In genomic region chr15:69462493-69463181, GRCh38 we compare ENCODE assay signal across 8 cellular contexts. TPM values are rescaled to one million over a fixed set of nuclear protein-coding genes. Genes with fewer than 3 reads are reported as not detected.
DNase-seq lines count a peak whose midpoint lies in the region; ATAC-seq and TF ChIP-seq lines count a peak whose summit lies in the region.

No MANE protein-coding gene starts in this region.

- H2BK20ac ChIP-seq in IMR-90 (ENCODE audit: low read depth, low read length): peak overlapping the region; percentile 11; the same call in 1 of the 2 replicates

- peak overlapping the region; percentile 5 for H2AK9ac ChIP-seq in IMR-90 (replicated peaks; ENCODE audit: low read depth, low read length, poor library complexity)

- peak; percentile 83 for ATAC-seq in GM21515 (IDR thresholded peaks at IDR 0.05; ENCODE audit: unreplicated experiment)
- peak; percentile 95 for ATAC-seq in IMR-90 (ENCODE audit: low read depth)

- peak overlapping the region; percentile 82; the same call in 2 of the 3 replicates for H2BK15ac ChIP-seq in IMR-90 (ENCODE audit: low read depth, low read length)

- TF ChIP-seq CTCF in IMR-90 (conservative IDR thresholded peaks at IDR 0.05; ENCODE audit: low read depth, low read length) (peak; percentile 95), OCI-LY3 (IDR thresholded peaks at IDR 0.05; ENCODE audit: low read depth, low read length) (peak; percentile 74), epithelial cell of esophagus (IDR thresholded peaks at IDR 0.05; ENCODE audit: insufficient read depth, low read depth, low read length, missing control alignments) (peak; percentile 79)

- in situ Hi-C loops in IMR-90 (cut with MboI; ENCODE audit: low sequenced_read_pairs): no loop called here

- dilution Hi-C loops in IMR-90 (cut with HindIII; ENCODE audit: low sequenced_read_pairs, unreplicated experiment): no loop called here

- TF ChIP-seq POLR2A in IMR-90 (IDR thresholded peaks at IDR 0.05; ENCODE audit: low read depth, low read length): peak; percentile 91

- POLR2A ChIA-PET in IMR-90 (lab: Charles Lee; ENCODE audit: unreplicated experiment): interaction anchor here (0.6 to 1.8 kb wide), 4 partner anchors 9 to 389 kb away, joined by 3 to 17 read pairs (median 4); partner anchors contain the start of gene RPLP1

- peak overlapping the region; percentile 75 for H3K56ac ChIP-seq in IMR-90 (ENCODE audit: extremely low read depth, insufficient read depth, low read length)

- H2AK5ac ChIP-seq in IMR-90 (ENCODE audit: low read depth, low read length): peak overlapping the region; percentile 11; the same call in 1 of the 2 replicates

- H2AFZ ChIP-seq in IMR-90 (replicated peaks; ENCODE audit: low read length, poor library complexity) (peak overlapping the region; percentile 88), OCI-LY3 (ENCODE audit: low read depth, low read length) (peak overlapping the region; percentile 95)

- H4K8ac ChIP-seq in IMR-90 (ENCODE audit: low read depth in 2 of 2, low read length in 2 of 2): peak overlapping the region; percentile 86 to 93

- CTCF ChIA-PET in IMR-90 (lab: Yijun Ruan, JAX): interaction anchor here (0.6 to 1.8 kb wide), 12 partner anchors 8 to 1260 kb away, joined by 3 to 11 read pairs (median 4); partner anchors contain the start of gene RPLP1

- peak overlapping the region; percentile 70 for H4K91ac ChIP-seq in IMR-90 (ENCODE audit: insufficient read depth, low read depth, low read length)

- BruUV-seq in IMR-90 (replicated peaks; lab: Mats Ljungman, UMichigan): no TSS peak

- peaks cover 7 to 15% of the 10 kb centered on the region in 2 experiments for H3K79me1 ChIP-seq in IMR-90 (ENCODE audit: low read depth in 1 of 2, low read length in 2 of 2)

- H3K27me3 ChIP-seq in IMR-90 (ENCODE audit: control insufficient read depth, insufficient read depth, low read length): no peaks in the 10 kb centered on the region
- no peaks in the 10 kb centered on the region for H3K27me3 ChIP-seq in OCI-LY3 (ENCODE audit: low read depth, low read length)

- H3K36me3 ChIP-seq in IMR-90 (ENCODE audit: control insufficient read depth, insufficient read depth, low read length): 0 out of 2 replicates have a peak, but pooled peaks cover 1% of the 10 kb centered on the region
- peaks cover 5% of the 10 kb centered on the region for H3K36me3 ChIP-seq in OCI-LY3 (replicated peaks; ENCODE audit: low read depth, low read length)

- DNase-seq in DMS 273 treated with DMSO at 0.1 percent for 48 hours (lab: John Stamatoyannopoulos, UW): peak; percentile 79
- DNase-seq in IMR-90: peak; percentile 99
- DNase-seq in activated T-cell treated with anti-CD3 and anti-CD28 coated beads for 24 hours (ENCODE audit: low read depth): peak; percentile 91
- DNase-seq in epithelial cell of esophagus (ENCODE audit: low read depth): peak; percentile 97
- DNase-seq in middle frontal gyrus (ENCODE audit: extremely low spot score, low spot score): peak; percentile 91
- peak; percentile 86 to 88 for DNase-seq in stimulated activated CD8-positive, alpha-beta memory T cell treated with anti-CD3 and anti-CD28 coated beads, Interleukin-2, amount 100 ng/mL, for 1 hour (ENCODE audit: low read depth in 2 of 2)

- peak overlapping the region; percentile 80 for H3K27ac ChIP-seq in IMR-90 (ENCODE audit: insufficient read depth, low read length)
- peak overlapping the region; percentile 17; the same call in 1 of the 2 replicates for H3K27ac ChIP-seq in OCI-LY3 (ENCODE audit: low read length)

- H3K18ac ChIP-seq in IMR-90 (ENCODE audit: low read depth, low read length): peak overlapping the region; percentile 85

- H4K5ac ChIP-seq in IMR-90 (ENCODE audit: low read depth, low read length): peak overlapping the region; percentile 83

- H3K4me2 ChIP-seq in IMR-90 (ENCODE audit: low read depth, low read length) (peak overlapping the region; percentile 95), OCI-LY3 (ENCODE audit: low read length) (peak overlapping the region; percentile 83)

- peak overlapping the region; percentile 83 for H3K9ac ChIP-seq in IMR-90 (ENCODE audit: low read depth, low read length)
- H3K9ac ChIP-seq in OCI-LY3 (ENCODE audit: low read length): peak overlapping the region; percentile 83

- H3K14ac ChIP-seq in IMR-90 (replicated peaks; ENCODE audit: low read depth, low read length): peak overlapping the region; percentile 91

- peaks cover 10% of the 10 kb centered on the region for H3K4me1 ChIP-seq in IMR-90 (ENCODE audit: control insufficient read depth, insufficient read depth, low read length)
- H3K4me1 ChIP-seq in OCI-LY3 (ENCODE audit: low read length): peaks cover 22% of the 10 kb centered on the region

- peak overlapping the region; percentile 80 for H3K23ac ChIP-seq in IMR-90 (ENCODE audit: low read depth, low read length)

- H3K9me1 ChIP-seq in IMR-90 (ENCODE audit: insufficient read depth, low read length): peaks cover 14% of the 10 kb centered on the region

- intact Hi-C loops in IMR-90 (cut with micrococcal nuclease): no loop called here

- H3K9me3 ChIP-seq in IMR-90 (ENCODE audit: control insufficient read depth, insufficient read depth, low read length) (no peaks in the 10 kb centered on the region), OCI-LY3 (ENCODE audit: insufficient read depth, low read length) (no peaks in the 10 kb centered on the region)

- H2BK5ac ChIP-seq in IMR-90 (ENCODE audit: low read depth, low read length, poor library complexity, severe bottlenecking): peak overlapping the region; percentile 74

- no peak for TF ChIP-seq RAD21 in IMR-90 (IDR thresholded peaks at IDR 0.05; ENCODE audit: low read length)

- H4K20me1 ChIP-seq in IMR-90 (ENCODE audit: insufficient read depth, low read length) (peaks cover 5% of the 10 kb centered on the region), OCI-LY3 (ENCODE audit: insufficient read depth, low read length) (no peaks in the 10 kb centered on the region)

- peak overlapping the region; percentile 66 for H2BK120ac ChIP-seq in IMR-90 (ENCODE audit: low read depth, low read length)

- H3K4ac ChIP-seq in IMR-90 (ENCODE audit: low read depth, low read length): peak overlapping the region; percentile 78

- 4% methylated on average over 18 of the region's 46 CpGs; no CpG with 5 or more reads in 1 of the 2 experiments for whole genome bisulfite sequencing in IMR-90 (ENCODE audit: extremely low coverage in 2 of 2, insufficient read length in 1 of 2), 2 experiments

- no peaks in the 10 kb centered on the region for H3K79me2 ChIP-seq in OCI-LY3 (ENCODE audit: low read length)

- H3K4me3 ChIP-seq in IMR-90 (ENCODE audit: insufficient read depth, low read depth, low read length) (peak overlapping the region; percentile 51), OCI-LY3 (ENCODE audit: low read length) (peak overlapping the region; percentile 84), epithelial cell of esophagus (ENCODE audit: low read length) (peak overlapping the region; percentile 57)

TF ChIP-seq in IMR-90, 13 proteins besides CTCF, POLR2A, EP300 and RAD21:
- TF ChIP-seq USF2 (IDR thresholded peaks at IDR 0.05; ENCODE audit: low read depth, low read length) (peak; percentile 86), NFE2L2 (IDR thresholded peaks at IDR 0.05; ENCODE audit: low read depth, low read length) (no peak), ELK1 (IDR thresholded peaks at IDR 0.05; ENCODE audit: borderline replicate concordance, low read depth, low read length) (no peak), CHD1 (IDR thresholded peaks at IDR 0.05; ENCODE audit: low read depth, low read length) (no peak), MAZ (IDR thresholded peaks at IDR 0.05; ENCODE audit: borderline replicate concordance, low read depth, low read length) (peak; percentile 69; the same call in 1 of the 2 replicates), RCOR1 (IDR thresholded peaks at IDR 0.05; ENCODE audit: insufficient replicate concordance, low read length) (no peak), CEBPB (IDR thresholded peaks at IDR 0.05; ENCODE audit: low read depth, low read length) (peak; percentile 64; the same call in 1 of the 2 replicates), MAFK (IDR thresholded peaks at IDR 0.05; ENCODE audit: low read depth, low read length) (peak; percentile 39), SMC3 (IDR thresholded peaks at IDR 0.05; ENCODE audit: low read depth, low read length) (no peak), MXI1 (IDR thresholded peaks at IDR 0.05; ENCODE audit: borderline replicate concordance, low read depth, low read length) (0 out of 2 replicates have a peak, but pooled peaks have one; percentile 30), FOS (IDR thresholded peaks at IDR 0.05; ENCODE audit: low read depth, low read length) (no peak), BHLHE40 (IDR thresholded peaks at IDR 0.05; ENCODE audit: low read depth, low read length) (no peak), RFX5 (IDR thresholded peaks at IDR 0.05; ENCODE audit: low read depth, low read length) (no peak)

RNA-seq across cellular contexts. Expression of gene RPLP1, which starts 10.0 kb away (rescaled TPM):
- total RNA-seq in IMR-90 (2012; rRNA removed): 97.0 and 132 TPM in 2 replicates
- 1,440 and 1,469 TPM in 2 replicates for polyA plus RNA-seq in IMR-90 (2012; rRNA removed)
- polyA plus RNA-seq in IMR-90 (2012; cell fraction: cytosol; rRNA removed): 865 and 2,195 TPM in 2 replicates
- 449 and 618 TPM in 2 replicates for polyA plus RNA-seq in IMR-90 (2012; cell fraction: nucleus; rRNA removed; ENCODE audit: low replicate concordance)

RNA-seq across cellular contexts. Expression of gene KIF23, which starts 48.5 kb away (rescaled TPM):
- total RNA-seq in IMR-90 (2012; rRNA removed): 56.1 and 70.5 TPM in 2 replicates
- 34.1 and 37.7 TPM in 2 replicates for polyA plus RNA-seq in IMR-90 (2012; rRNA removed)
- polyA plus RNA-seq in IMR-90 (2012; cell fraction: cytosol; rRNA removed): 5.0 and 16.1 TPM in 2 replicates
- 8.1 and 50.9 TPM in 2 replicates for polyA plus RNA-seq in IMR-90 (2012; cell fraction: nucleus; rRNA removed; ENCODE audit: low replicate concordance)

Comparison
In these comparisons a context has a peak if more than half of its experiments do, and no peak if none do; other contexts are left out.
1. Peak in every context shown above with its lines: DNase-seq, ATAC-seq, H3K4me3 ChIP-seq and H3K27ac ChIP-seq.